ENCODE assay signal across 5 cellular contexts in genomic region chr17:80046709-80047108, GRCh38. TPM values are rescaled to one million over a fixed set of nuclear protein-coding genes. Genes with fewer than 3 reads are reported as not detected.
"Had no signal": no experiment of that assay in that cellular context is flagged by ENCODE, and none has a peak within 500 bp of the region (broad histone marks: within the 10 kb centered on the region; RNA-seq: fewer than 3 reads in every experiment).

No MANE protein-coding gene starts in this region.

RNA-seq across cellular contexts. Expression of gene CCDC40, which starts 10.3 kb away (rescaled TPM):
- total RNA-seq: activated CD4-positive, alpha-beta memory T cell treated with anti-CD3 and anti-CD28 coated beads, Interleukin-2, amount 10 ng/mL, durations not matched to agents 7 days and 5 days; activated CD4-positive, alpha-beta T cell treated with anti-CD3 and anti-CD28 coated beads, Interleukin-2, amount 10 ng/mL, durations not matched to agents 7 days and 5 days; activated CD8-positive, alpha-beta T cell treated with anti-CD3 and anti-CD28 coated beads, Interleukin-2, amount 10 ng/mL, durations not matched to agents 7 days and 5 days; T-helper 1 cell treated with Interleukin-12 subunit alpha and Interleukin-12 subunit beta and Interleukin-4 antibody, amounts not matched to agents 30 ng/mL and 1 ng/mL, for 36 hours; T-helper 2 cell treated with Interferon-gamma antibody and Interleukin-4, amounts not matched to agents 100 ng/mL and 5 ng/mL, for 36 hours had no signal
